In the genomic region with DNA sequence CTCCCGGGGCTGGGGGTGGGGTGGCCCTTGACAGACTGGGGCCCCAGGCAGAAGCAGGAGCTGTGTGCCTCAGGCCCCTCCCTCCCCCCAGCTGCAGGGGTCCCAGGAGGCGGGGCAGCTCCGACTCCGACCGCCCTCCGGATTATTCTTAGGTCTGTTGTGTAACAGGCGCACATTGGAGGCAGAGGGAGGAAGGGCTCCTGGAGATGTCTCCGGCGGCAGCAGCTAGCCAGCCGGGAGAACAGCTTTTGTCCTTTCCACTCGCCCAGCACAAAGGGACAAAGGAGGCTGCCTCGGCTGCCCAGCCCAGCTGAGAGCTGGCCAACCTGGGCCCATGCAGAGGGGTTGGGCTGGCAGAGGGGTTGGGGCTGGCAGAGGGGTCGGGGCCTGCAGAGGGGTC, we compare ENCODE assay signal across 18 cellular contexts. TPM values are rescaled to one million over a fixed set of nuclear protein-coding genes. Genes with fewer than 3 reads are reported as not detected.
DNase-seq lines count a peak whose midpoint lies in the region; ATAC-seq lines count a peak whose summit lies in the region.
"Had no signal": no experiment of that assay in that cellular context is flagged by ENCODE, and none has a peak within 500 bp of the region (broad histone marks: within the 10 kb centered on the region; RNA-seq: fewer than 3 reads in every experiment).

No MANE protein-coding gene starts in this region.

- no peak overlapping the region for H3K9ac ChIP-seq in HUES64 (ENCODE audit: low read depth, low read length)

- no peak overlapping the region for H3K4me3 ChIP-seq in HUES64 (ENCODE audit: low read length)
- H3K4me3 ChIP-seq: skin epidermis, upper lobe of right lung had no signal

- WGBS in HUES64 = 24% methylated on average over 13 of the region's 13 CpGs

- H3K27ac ChIP-seq in HUES64 (ENCODE audit: low read depth, low read length) (peak overlapping the region; percentile 25; the same call in 1 of the 2 replicates), angular gyrus (ENCODE audit: low read depth, low read length) (peak overlapping the region; percentile 97)
- H3K27ac ChIP-seq: C4-2B, skin epidermis, upper lobe of right lung, VCaP had no signal

- H3K27me3 ChIP-seq in HUES64 (ENCODE audit: insufficient read depth, low read length) = peaks cover 38% of the 10 kb centered on the region

- no peaks in the 10 kb centered on the region for H3K9me3 ChIP-seq in HUES64 (ENCODE audit: insufficient read depth, low read depth, low read length)
- H3K9me3 ChIP-seq: upper lobe of right lung had no signal

- no peak for ATAC-seq in Right ventricle myocardium superior (ENCODE audit: poor library complexity)
- ATAC-seq: upper lobe of right lung had no signal

- intact Hi-C loops in Right ventricle myocardium superior (cut with DNase I) = no loop called here

- no peaks in the 10 kb centered on the region for H3K36me3 ChIP-seq in HUES64 (ENCODE audit: insufficient read depth, low read length)
- H3K36me3 ChIP-seq: upper lobe of right lung had no signal

- H3K4me1 ChIP-seq in HUES64 (ENCODE audit: insufficient read depth, low read length) = peaks cover 7% of the 10 kb centered on the region; the same call in 1 of the 2 replicates
- H3K4me1 ChIP-seq: upper lobe of right lung had no signal

- DNase-seq in hypothalamus (lab: John Stamatoyannopoulos, UW) (peak in 43 of 51 donors; percentile 24 to 85 (median 65)), retina (peak; percentile 78), Right ventricle myocardium superior (no peak), mucosa of gallbladder (ENCODE audit: low spot score) (no peak), DMS53 treated with DMSO at 0.1 percent for 48 hours (lab: John Stamatoyannopoulos, UW; ENCODE audit: unreplicated experiment) (no peak)
- DNase-seq: effector CD8-positive, alpha-beta T cell; H9; NCI-H1436 treated with DMSO at 0.1 percent for 48 hours; NCI-H510A treated with DMSO at 0.1 percent for 48 hours; nephron progenitor cell; stimulated activated naive B cell treated with anti-CD40 and anti-IgM and Interleukin-4, amounts not matched to agents 10 μg/mL and 1 μg/mL and 100 μg/mL, for 72 hours; SW 1271; upper lobe of right lung had no signal

RNA-seq across cellular contexts. Expression of a gene that starts 29.7 kb away (rescaled TPM):
- 0.10 TPM for polyA plus RNA-seq in HUES64 (2013, experiment 1 of 2)
- 0.19 TPM for polyA plus RNA-seq in HUES64 (2013, experiment 2 of 2)
- total RNA-seq in Right ventricle myocardium superior (0.13 TPM), mucosa of gallbladder (8.1 TPM)

RNA-seq across cellular contexts. Expression of a gene that starts 34.0 kb away (rescaled TPM):
- 23.5 TPM for polyA plus RNA-seq in HUES64 (2013, experiment 1 of 2)
- polyA plus RNA-seq in HUES64 (2013, experiment 2 of 2) = 23.7 TPM
- total RNA-seq in Right ventricle myocardium superior = 15.2 TPM
- 17.9 TPM for total RNA-seq in mucosa of gallbladder

RNA-seq across cellular contexts. Expression of a gene that starts 54.8 kb away (rescaled TPM):
- 49.9 TPM for polyA plus RNA-seq in HUES64 (2013, experiment 1 of 2)
- 50.8 TPM for polyA plus RNA-seq in HUES64 (2013, experiment 2 of 2)
- 81.8 TPM for total RNA-seq in Right ventricle myocardium superior
- total RNA-seq in mucosa of gallbladder = 172 TPM

RNA-seq across cellular contexts. Expression of a gene that starts 55.0 kb away (rescaled TPM):
- polyA plus RNA-seq in HUES64 (2013, experiment 1 of 2) = 3.8 TPM
- polyA plus RNA-seq in HUES64 (2013, experiment 2 of 2) = 3.9 TPM
- total RNA-seq in Right ventricle myocardium superior (5.0 TPM), mucosa of gallbladder (24.4 TPM)

Comparison
In these comparisons a context has a peak if more than half of its experiments do, and no peak if none do; other contexts are left out.
1. DNase-seq: peak in hypothalamus (43 of 51) and retina (single experiment); none in Right ventricle myocardium superior (single experiment), mucosa of gallbladder (single experiment) and DMS53 treated with DMSO at 0.1 percent for 48 hours (single experiment).